7 cellular contexts compared by ENCODE assay signal in genomic region chr17:54172654-54173316, GRCh38.
DNase-seq lines count a peak whose midpoint lies in the region; ATAC-seq and TF ChIP-seq lines count a peak whose summit lies in the region.

No MANE protein-coding gene starts in this region.

- no peaks in the 10 kb centered on the region for H3K79me2 ChIP-seq in OCI-LY1 (ENCODE audit: insufficient read depth, low read length)

- H3K27ac ChIP-seq in OCI-LY1 (ENCODE audit: low read depth, low read length, poor library complexity, severe bottlenecking) (no peak overlapping the region), psoas muscle (no peak overlapping the region)

- no peaks in the 10 kb centered on the region for H3F3A ChIP-seq in OCI-LY1 (ENCODE audit: insufficient read depth, low read length)

- no peak overlapping the region for H3K4me2 ChIP-seq in OCI-LY1 (ENCODE audit: low read length)

- no peaks in the 10 kb centered on the region for H4K20me1 ChIP-seq in OCI-LY1 (ENCODE audit: insufficient read depth, low read length)

- intact Hi-C loops in psoas muscle (cut with DNase I), result loop anchor here in 1 of 2 donors (10.0 kb wide), 2 partner anchors 388 to 1138 kb away; no protein-coding TSS in a partner anchor

- H3K36me3 ChIP-seq in HAP-1 (replicated peaks) (no peaks in the 10 kb centered on the region), OCI-LY1 (ENCODE audit: insufficient read depth, low read length) (no peaks in the 10 kb centered on the region), psoas muscle (ENCODE audit: insufficient read depth in 1 of 2, low read depth in 1 of 2) (no peaks in the 10 kb centered on the region)

- H3K9me3 ChIP-seq in HAP-1 (no peaks in the 10 kb centered on the region), OCI-LY1 (ENCODE audit: low read length) (no peaks in the 10 kb centered on the region), psoas muscle (no peaks in the 10 kb centered on the region)

- TF ChIP-seq CTCF in OCI-LY1 (IDR thresholded peaks at IDR 0.05; ENCODE audit: low read length) (peak; percentile 40), psoas muscle (IDR thresholded peaks at IDR 0.05) (peak; percentile 62)

- ATAC-seq in psoas muscle (no peak), GM19467 (IDR thresholded peaks at IDR 0.05; ENCODE audit: unreplicated experiment) (no peak), HG03175 (IDR thresholded peaks at IDR 0.05; ENCODE audit: unreplicated experiment) (no peak)

- no peaks in the 10 kb centered on the region for H3K27me3 ChIP-seq in HAP-1 (ENCODE audit: low read depth)
- no peaks in the 10 kb centered on the region for H3K27me3 ChIP-seq in OCI-LY1 (ENCODE audit: insufficient read depth, low read length)
- no peaks in the 10 kb centered on the region for H3K27me3 ChIP-seq in psoas muscle (ENCODE audit: insufficient read depth in 3 of 3, low read length in 2 of 3)

- in situ Hi-C loops in HAP-1 (cut with MboI; ENCODE audit: low sequenced_read_pairs), result no loop called here

- H3K4me3 ChIP-seq in HAP-1 (no peak overlapping the region), OCI-LY1 (ENCODE audit: low read depth, low read length, poor library complexity, severe bottlenecking) (no peak overlapping the region), psoas muscle (no peak overlapping the region)

- no peak overlapping the region for H2AFZ ChIP-seq in OCI-LY1 (ENCODE audit: low read length)

- H3K4me1 ChIP-seq in HAP-1 (peaks cover 5% of the 10 kb centered on the region), OCI-LY1 (ENCODE audit: insufficient read depth, low read length, severe bottlenecking) (no peaks in the 10 kb centered on the region), psoas muscle (no peaks in the 10 kb centered on the region)

- H3K9me2 ChIP-seq in OCI-LY1 (ENCODE audit: low read depth, low read length), result no peaks in the 10 kb centered on the region

- no peak overlapping the region for H3K9ac ChIP-seq in OCI-LY1 (ENCODE audit: low read length)

- 0 to 3% (median 0%) methylated on average over 1 of the region's 1 CpG for WGBS in psoas muscle, 3 donors

- peak; percentile 55 to 73 for DNase-seq in HAP-1 (ENCODE audit: low spot score in 2 of 2)
- peak; percentile 7 for DNase-seq in fibroblast of peridontal ligament (ENCODE audit: extremely low read depth)
- DNase-seq in psoas muscle, result no peak
- DNase-seq in stimulated activated CD4-positive, alpha-beta T cell treated with anti-CD3 and anti-CD28 coated beads, Interleukin-2, amount 100 ng/mL, for 24 hours, result no peak

Comparison
In these comparisons a context has a peak if more than half of its experiments do, and no peak if none do; other contexts are left out.
1. DNase-seq: peak in HAP-1 (2 of 2) and fibroblast of peridontal ligament (single experiment); none in psoas muscle (0 of 2) and stimulated activated CD4-positive, alpha-beta T cell treated with anti-CD3 and anti-CD28 coated beads, Interleukin-2, amount 100 ng/mL, for 24 hours (0 of 2).